In the genomic region with DNA sequence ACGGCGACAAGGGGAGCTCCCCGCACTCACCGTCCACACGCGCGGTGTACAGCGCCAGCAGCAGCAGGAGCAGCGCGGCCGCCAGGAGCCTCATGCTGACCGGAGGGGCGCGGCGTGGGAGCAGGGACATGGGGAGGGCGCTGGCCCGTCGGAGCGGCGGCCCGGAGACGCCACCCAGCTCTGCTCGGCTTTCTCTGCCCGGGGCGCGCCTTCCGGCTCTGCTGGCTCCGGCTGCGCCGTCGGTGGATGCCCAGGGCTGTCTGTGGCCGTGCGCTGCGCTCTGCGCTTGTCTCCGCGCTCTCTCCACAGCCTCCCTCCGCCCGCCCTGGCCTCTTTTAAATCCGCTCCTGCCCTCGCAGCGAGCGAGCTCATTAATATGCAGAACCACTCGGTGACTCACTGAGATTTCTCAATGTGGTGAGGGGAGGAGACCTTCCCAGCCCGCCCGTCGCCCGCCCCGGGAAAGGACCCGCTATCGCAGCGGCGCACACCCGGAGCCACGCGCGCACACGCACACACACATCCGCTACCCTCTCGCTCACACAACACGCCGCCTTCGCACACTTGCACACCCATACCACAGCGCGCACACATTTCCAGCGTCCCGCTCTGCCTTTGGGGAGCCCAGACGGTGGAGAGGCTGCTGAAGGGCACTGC, we compare ENCODE assay signal across 8 cellular contexts. TPM values are rescaled to one million over a fixed set of nuclear protein-coding genes. Genes with fewer than 3 reads are reported as not detected.
A peak's percentile ranks its signal among the peaks of the same experiment; 100 is the strongest.
DNase-seq lines count a peak whose midpoint lies in the region; ATAC-seq, FAIRE-seq and TF ChIP-seq lines count a peak whose summit lies in the region.

TSS of gene CXCL14 (minus strand) at position 307 of the 657 bp plus-strand sequence. CDS start at position 94, 213 bp downstream.

- ATAC-seq in SK-N-SH treated with all-trans-retinoic acid at 6 μM for 48 hours (peak; percentile 33; the same call in 2 of the 3 replicates), HG02981 (IDR thresholded peaks at IDR 0.05; ENCODE audit: unreplicated experiment) (no peak)

- peaks cover 66% of the 10 kb centered on the region for H3K27me3 Mint-ChIP-seq in osteocyte (ENCODE audit: unreplicated experiment)

- no peaks in the 10 kb centered on the region for H3K9me3 Mint-ChIP-seq in osteocyte (ENCODE audit: unreplicated experiment)

- H3K36me3 Mint-ChIP-seq in osteocyte (ENCODE audit: unreplicated experiment) = no peaks in the 10 kb centered on the region

- H3K4me3 ChIP-seq in fibroblast of villous mesenchyme (ENCODE audit: low read depth, low read length) = no peak within 1 kb of the TSS

- H3K4me1 Mint-ChIP-seq in osteocyte (ENCODE audit: unreplicated experiment) = peaks cover 6% of the 10 kb centered on the region

- DNase-seq in HTR-8/SVneo (ENCODE audit: insufficient read length, low spot score) (peak; percentile 30), fibroblast of villous mesenchyme (ENCODE audit: low read depth) (peak; percentile 47), osteocyte (ENCODE audit: extremely low spot score, unreplicated experiment) (no peak), NCI-H446 (lab: John Stamatoyannopoulos, UW) (no peak), SW 1271 (lab: John Stamatoyannopoulos, UW) (no peak), HuH-7.5 (ENCODE audit: low spot score) (no peak)

- TF ChIP-seq CTCF in fibroblast of villous mesenchyme (IDR thresholded peaks at IDR 0.05; ENCODE audit: insufficient read depth, low read depth, low read length) = no peak
- no peak for TF ChIP-seq CTCF in osteocyte (IDR thresholded peaks at IDR 0.05)

- peak within 1 kb of the TSS; percentile 69 for H3K4me3 Mint-ChIP-seq in osteocyte (ENCODE audit: unreplicated experiment)

- no peak for FAIRE-seq in HTR-8/SVneo (lab: Jason Lieb, UNC)

- H3K27ac Mint-ChIP-seq in osteocyte (ENCODE audit: unreplicated experiment) = no peak within 1 kb of the TSS

TF ChIP-seq in SK-N-SH treated with all-trans-retinoic acid at 6 μM for 48 hours, 23 proteins besides CTCF, POLR2A, EP300 and RAD21:
- TF ChIP-seq GLIS3 (CRISPR knock-in tag; IDR thresholded peaks at IDR 0.05) = no peak

RNA-seq across cellular contexts. Expression of gene CXCL14, which starts in this region (rescaled TPM):
- not detected in 2 replicates for total RNA-seq in fibroblast of villous mesenchyme
- total RNA-seq in osteocyte = 0.16 TPM in 1 of 2 replicates, not detected in the other

Comparison
In these comparisons a context has a peak if more than half of its experiments do, and no peak if none do; other contexts are left out.
1. Peak in DNase-seq in fibroblast of villous mesenchyme; RNA of the gene not detected or under 1 TPM.